ENCODE assay signal across 8 cellular contexts in genomic region chr16:31869511-31870201, GRCh38. TPM values are rescaled to one million over a fixed set of nuclear protein-coding genes. Genes with fewer than 3 reads are reported as not detected.
DNase-seq lines count a peak whose midpoint lies in the region; ATAC-seq and TF ChIP-seq lines count a peak whose summit lies in the region.

No MANE protein-coding gene starts in this region.

- peak overlapping the region; percentile 26 to 71 (median 64) for H3K4me3 Mint-ChIP-seq in T-cell
- no peak overlapping the region for H3K4me3 Mint-ChIP-seq in type B pancreatic cell

- CTCF ChIA-PET in T-cell (lab: Charles Lee) = interaction anchor here (0.6 to 2.8 kb wide), 14 partner anchors 8 to 927 kb away, joined by 3 to 37 read pairs (median 5); partner anchors contain the start of genes ARMC5 (in 1 of the 2) and ZNF668 (in 1 of the 2)

- ATAC-seq in GM18520 (IDR thresholded peaks at IDR 0.05; ENCODE audit: unreplicated experiment) = peak; percentile 32
- peak; percentile 84 to 87 (median 86) for ATAC-seq in T-cell (replicated peaks in 1 of 4)

- H3K9me3 Mint-ChIP-seq in T-cell (no peaks in the 10 kb centered on the region), type B pancreatic cell (no peaks in the 10 kb centered on the region)

- H3K27me3 Mint-ChIP-seq in T-cell (no peaks in the 10 kb centered on the region), type B pancreatic cell (peaks cover 34% of the 10 kb centered on the region)

- DNase-seq in HPDE6-E6E7 (ENCODE audit: extremely low spot score) = peak; percentile 65
- DNase-seq in T-cell = peak; percentile 26 to 85 (median 72)
- DNase-seq in astrocyte of the hippocampus (ENCODE audit: low read depth, low spot score) = peak; percentile 52
- DNase-seq in left kidney (ENCODE audit: low read depth, low spot score) = peak; percentile 61
- peak; percentile 64 to 80 for DNase-seq in stimulated activated CD8-positive, alpha-beta memory T cell treated with anti-CD3 and anti-CD28 coated beads, Interleukin-7, amount 100 ng/mL, for 4 hours (ENCODE audit: low read depth in 2 of 2)
- no peak for DNase-seq in type B pancreatic cell (ENCODE audit: extremely low spot score, unreplicated experiment)
- no peak for DNase-seq in coronary artery (ENCODE audit: low spot score)

- H3K27ac Mint-ChIP-seq in T-cell (peak overlapping the region; percentile 62 to 84), type B pancreatic cell (no peak overlapping the region)

- peak overlapping the region in 1 of 2 donors; percentile 77 for H3K27ac ChIP-seq in coronary artery

- POLR2A ChIA-PET in T-cell (lab: Charles Lee) = interaction anchor here (0.7 to 1.4 kb wide), 5 partner anchors 11 to 686 kb away, joined by 3 to 5 read pairs (median 4); a partner anchor contains a TSS

- H3K36me3 Mint-ChIP-seq in T-cell (peaks cover 4% of the 10 kb centered on the region), type B pancreatic cell (no peaks in the 10 kb centered on the region)

- H3K4me1 Mint-ChIP-seq in T-cell = peaks cover 42 to 56% (median 54%) of the 10 kb centered on the region in 3 donors
- H3K4me1 Mint-ChIP-seq in type B pancreatic cell (ENCODE audit: unreplicated experiment) = peaks cover 2% of the 10 kb centered on the region

- TF ChIP-seq CTCF in type B pancreatic cell (conservative IDR thresholded peaks at IDR 0.05) = no peak
- TF ChIP-seq CTCF in coronary artery (IDR thresholded peaks at IDR 0.05) = no peak

- H3K4me3 ChIP-seq in coronary artery = no peak overlapping the region

RNA-seq across cellular contexts. Expression of gene ZNF267, which starts 4.0 kb away (rescaled TPM):
- 10 to 100 TPM; 35.0 to 46.9 (median 43.5) TPM for total RNA-seq in T-cell
- total RNA-seq in type B pancreatic cell (ENCODE audit: low replicate concordance) = 15.8 and 16.3 TPM in 2 replicates

Comparison
In these comparisons a context has a peak if more than half of its experiments do, and no peak if none do; other contexts are left out.
1. DNase-seq: peak in HPDE6-E6E7 (single experiment), T-cell (34 of 34), astrocyte of the hippocampus (single experiment), left kidney (single experiment) and stimulated activated CD8-positive, alpha-beta memory T cell treated with anti-CD3 and anti-CD28 coated beads, Interleukin-7, amount 100 ng/mL, for 4 hours (2 of 2); none in type B pancreatic cell (single experiment) and coronary artery (single experiment).